1 cellular context compared by ENCODE assay signal in the genomic region with DNA sequence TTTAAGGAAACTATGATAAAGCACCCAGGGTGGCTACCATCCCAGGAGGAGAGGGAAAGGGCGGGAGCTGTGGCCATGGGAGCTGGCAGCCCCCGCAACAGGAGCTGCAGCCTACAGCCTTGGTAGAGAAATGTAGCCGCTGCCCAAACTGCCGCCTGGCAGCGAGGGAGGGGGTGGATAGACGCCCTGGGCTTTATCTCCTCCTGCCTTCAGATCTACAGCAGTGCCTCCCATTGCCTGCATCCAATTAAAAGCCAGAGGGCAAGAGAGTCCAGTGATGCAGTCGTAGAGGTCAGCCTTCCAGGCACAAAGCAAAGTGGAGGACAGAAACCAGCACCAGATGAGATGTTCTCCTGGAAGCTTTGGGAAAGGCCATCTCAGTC.
TF ChIP-seq lines count a peak whose summit lies in the region.

No MANE protein-coding gene starts in this region.

TF ChIP-seq in SK-N-SH, 30 proteins besides CTCF, POLR2A, EP300 and RAD21 (continued from another document):
- no peak for TF ChIP-seq FOXJ3 (CRISPR knock-in tag; IDR thresholded peaks at IDR 0.05)
- 0 out of 2 replicates have a peak, but pooled peaks have one; percentile 49 for TF ChIP-seq RCOR1 (IDR thresholded peaks at IDR 0.05; ENCODE audit: low read length)
- TF ChIP-seq, protein P1, sequence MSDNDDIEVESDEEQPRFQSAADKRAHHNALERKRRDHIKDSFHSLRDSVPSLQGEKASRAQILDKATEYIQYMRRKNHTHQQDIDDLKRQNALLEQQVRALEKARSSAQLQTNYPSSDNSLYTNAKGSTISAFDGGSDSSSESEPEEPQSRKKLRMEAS (IDR thresholded peaks at IDR 0.05; ENCODE audit: low read depth): no peak
- TF ChIP-seq TCF12 (IDR thresholded peaks at IDR 0.05): 0 out of 2 replicates have a peak, but pooled peaks have one; percentile 7
- 0 out of 2 replicates have a peak, but pooled peaks have one; percentile 21 for TF ChIP-seq RFX5 (IDR thresholded peaks at IDR 0.05; ENCODE audit: low read length)
- no peak for TF ChIP-seq NRF1 (IDR thresholded peaks at IDR 0.05; ENCODE audit: low read depth, low read length)
- 0 out of 2 replicates have a peak, but pooled peaks have one; percentile 34 for TF ChIP-seq MXI1 (IDR thresholded peaks at IDR 0.05; ENCODE audit: low read depth, low read length)
- no peak for TF ChIP-seq JUND (IDR thresholded peaks at IDR 0.05)
